8 cellular contexts compared by ENCODE assay signal in the genomic region with DNA sequence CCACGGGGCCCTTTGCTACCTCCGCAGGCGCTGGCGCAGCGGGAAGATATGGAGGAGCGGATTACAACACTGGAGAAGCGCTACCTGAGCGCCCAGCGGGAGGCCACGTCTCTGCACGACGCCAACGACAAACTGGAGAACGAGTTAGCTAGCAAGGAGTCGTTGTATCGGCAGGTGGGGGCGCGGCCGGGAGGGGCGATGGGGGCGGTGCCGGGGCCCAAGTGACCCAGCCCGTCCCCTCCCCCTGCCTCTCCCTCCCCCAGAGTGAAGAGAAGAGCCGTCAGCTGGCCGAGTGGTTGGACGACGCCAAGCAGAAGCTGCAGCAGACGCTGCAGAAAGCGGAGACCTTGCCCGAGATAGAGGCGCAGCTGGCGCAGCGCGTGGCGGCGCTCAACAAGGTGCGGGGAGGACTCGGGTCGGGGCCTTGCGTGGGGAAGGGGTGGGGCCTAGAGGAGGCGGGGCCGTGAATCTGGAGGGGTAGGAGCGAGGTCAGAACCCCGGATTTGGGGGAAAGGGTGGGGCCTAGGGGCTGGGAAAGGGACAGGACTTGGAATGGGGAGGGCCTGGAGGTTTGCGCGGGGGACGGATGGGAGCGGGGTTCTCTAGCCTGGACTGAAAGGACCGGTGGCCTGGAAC. TPM values are rescaled to one million over a fixed set of nuclear protein-coding genes. Genes with fewer than 3 reads are reported as not detected.
DNase-seq lines count a peak whose midpoint lies in the region; ATAC-seq and FAIRE-seq lines count a peak whose summit lies in the region.
"Had no signal": no experiment of that assay in that cellular context is flagged by ENCODE, and none has a peak within 500 bp of the region (broad histone marks: within the 10 kb centered on the region; RNA-seq: fewer than 3 reads in every experiment).

No MANE protein-coding gene starts in this region.

- H3K27me3 ChIP-seq in iPS-18a (ENCODE audit: control insufficient read depth, insufficient read depth, low read length): no peaks in the 10 kb centered on the region

- no peak for FAIRE-seq in frontal cortex (lab: Jason Lieb, UNC)

- no peaks in the 10 kb centered on the region for H3K36me3 Mint-ChIP-seq in activated T-helper 2 cell treated with anti-CD3 and anti-CD28 coated beads, Interferon-gamma antibody, Interleukin-2, Interleukin-4, amounts not matched to agents 10 μg/mL and 5 μg/mL and 100 μg/mL, durations not matched to agents 14 hours and 24 hours and 36 hours (ENCODE audit: low read depth)
- H3K36me3 Mint-ChIP-seq in stimulated activated effector memory CD8-positive, alpha-beta T cell treated with anti-CD3 and anti-CD28 coated beads, Interleukin-12 subunit alpha, Interleukin-12 subunit beta, amount 100 ng/mL, for 72 hours: peaks cover 10% of the 10 kb centered on the region

- DNase-seq in NCI-H1105 (lab: John Stamatoyannopoulos, UW): peak; percentile 69
- no peak for DNase-seq in activated T-helper 2 cell treated with anti-CD3 and anti-CD28 coated beads, Interferon-gamma antibody, Interleukin-2, Interleukin-4, amounts not matched to agents 10 μg/mL and 5 μg/mL and 100 μg/mL, durations not matched to agents 14 hours and 24 hours and 36 hours (ENCODE audit: low spot score)
- no peak for DNase-seq in stimulated activated effector memory CD8-positive, alpha-beta T cell treated with anti-CD3 and anti-CD28 coated beads, Interleukin-12 subunit alpha, Interleukin-12 subunit beta, amount 100 ng/mL, for 72 hours (ENCODE audit: low spot score in 2 of 2)
- DNase-seq in AG08396 (ENCODE audit: low spot score): no peak
- no peak for DNase-seq in frontal cortex (ENCODE audit: low spot score in 2 of 2)

- H3K36me3 ChIP-seq in iPS-18a (ENCODE audit: control insufficient read depth, low read depth, low read length): no peaks in the 10 kb centered on the region

- H3K27ac Mint-ChIP-seq in activated T-helper 2 cell treated with anti-CD3 and anti-CD28 coated beads, Interferon-gamma antibody, Interleukin-2, Interleukin-4, amounts not matched to agents 10 μg/mL and 5 μg/mL and 100 μg/mL, durations not matched to agents 14 hours and 24 hours and 36 hours: no peak overlapping the region
- no peak overlapping the region for H3K27ac Mint-ChIP-seq in stimulated activated effector memory CD8-positive, alpha-beta T cell treated with anti-CD3 and anti-CD28 coated beads, Interleukin-12 subunit alpha, Interleukin-12 subunit beta, amount 100 ng/mL, for 72 hours

- peak; percentile 47 for ATAC-seq in stimulated activated effector memory CD8-positive, alpha-beta T cell treated with anti-CD3 and anti-CD28 coated beads, Interleukin-12 subunit alpha, Interleukin-12 subunit beta, amount 100 ng/mL, for 72 hours
- ATAC-seq in HG03432 (IDR thresholded peaks at IDR 0.05; ENCODE audit: unreplicated experiment): no peak

- no peak overlapping the region for H3K9ac ChIP-seq in iPS-18a (ENCODE audit: low read length)

- peak overlapping the region; percentile 27 for H3K4me3 ChIP-seq in iPS-18a (ENCODE audit: low read length)

- no peaks in the 10 kb centered on the region for H3K27me3 Mint-ChIP-seq in activated T-helper 2 cell treated with anti-CD3 and anti-CD28 coated beads, Interferon-gamma antibody, Interleukin-2, Interleukin-4, amounts not matched to agents 10 μg/mL and 5 μg/mL and 100 μg/mL, durations not matched to agents 14 hours and 24 hours and 36 hours (ENCODE audit: low read depth)

- peaks cover 13% of the 10 kb centered on the region for H3K4me1 ChIP-seq in iPS-18a (ENCODE audit: control insufficient read depth, low read depth, low read length)

- no peak overlapping the region for H3K27ac ChIP-seq in iPS-18a (ENCODE audit: low read length)
- H3K27ac ChIP-seq: epithelial cell of prostate had no signal

- peak overlapping the region; percentile 77 for H3K4me3 Mint-ChIP-seq in activated T-helper 2 cell treated with anti-CD3 and anti-CD28 coated beads, Interferon-gamma antibody, Interleukin-2, Interleukin-4, amounts not matched to agents 10 μg/mL and 5 μg/mL and 100 μg/mL, durations not matched to agents 14 hours and 24 hours and 36 hours (ENCODE audit: low read depth)
- peak overlapping the region; percentile 65 for H3K4me3 Mint-ChIP-seq in stimulated activated effector memory CD8-positive, alpha-beta T cell treated with anti-CD3 and anti-CD28 coated beads, Interleukin-12 subunit alpha, Interleukin-12 subunit beta, amount 100 ng/mL, for 72 hours

- no peaks in the 10 kb centered on the region for H3K9me3 ChIP-seq in iPS-18a (ENCODE audit: control insufficient read depth, low read depth, low read length)

- intact Hi-C loops in activated T-helper 2 cell treated with anti-CD3 and anti-CD28 coated beads, Interferon-gamma antibody, Interleukin-2, Interleukin-4, amounts not matched to agents 10 μg/mL and 5 μg/mL and 100 μg/mL, durations not matched to agents 14 hours and 24 hours and 36 hours (cut with micrococcal nuclease): no loop called here

- H3K9me3 Mint-ChIP-seq in activated T-helper 2 cell treated with anti-CD3 and anti-CD28 coated beads, Interferon-gamma antibody, Interleukin-2, Interleukin-4, amounts not matched to agents 10 μg/mL and 5 μg/mL and 100 μg/mL, durations not matched to agents 14 hours and 24 hours and 36 hours: no peaks in the 10 kb centered on the region
- no peaks in the 10 kb centered on the region for H3K9me3 Mint-ChIP-seq in stimulated activated effector memory CD8-positive, alpha-beta T cell treated with anti-CD3 and anti-CD28 coated beads, Interleukin-12 subunit alpha, Interleukin-12 subunit beta, amount 100 ng/mL, for 72 hours

- peaks cover 18% of the 10 kb centered on the region for H3K4me1 Mint-ChIP-seq in activated T-helper 2 cell treated with anti-CD3 and anti-CD28 coated beads, Interferon-gamma antibody, Interleukin-2, Interleukin-4, amounts not matched to agents 10 μg/mL and 5 μg/mL and 100 μg/mL, durations not matched to agents 14 hours and 24 hours and 36 hours (ENCODE audit: low read depth)
- H3K4me1 Mint-ChIP-seq in stimulated activated effector memory CD8-positive, alpha-beta T cell treated with anti-CD3 and anti-CD28 coated beads, Interleukin-12 subunit alpha, Interleukin-12 subunit beta, amount 100 ng/mL, for 72 hours: peaks cover 36% of the 10 kb centered on the region

RNA-seq across cellular contexts. Expression of a gene that starts 13.7 kb away (rescaled TPM):
- total RNA-seq in activated T-helper 2 cell treated with anti-CD3 and anti-CD28 coated beads, Interferon-gamma antibody, Interleukin-2, Interleukin-4, amounts not matched to agents 10 μg/mL and 5 μg/mL and 100 μg/mL, durations not matched to agents 14 hours and 24 hours and 36 hours: 3.6 and 5.0 TPM in 2 replicates
- 47.7 TPM for total RNA-seq in frontal cortex

RNA-seq across cellular contexts. Expression of a gene that starts 14.1 kb away (rescaled TPM):
- total RNA-seq in activated T-helper 2 cell treated with anti-CD3 and anti-CD28 coated beads, Interferon-gamma antibody, Interleukin-2, Interleukin-4, amounts not matched to agents 10 μg/mL and 5 μg/mL and 100 μg/mL, durations not matched to agents 14 hours and 24 hours and 36 hours: 1.7 and 2.3 TPM in 2 replicates
- total RNA-seq in frontal cortex: 1.2 TPM

RNA-seq across cellular contexts. Expression of a gene that starts 18.9 kb away (rescaled TPM):
- total RNA-seq in activated T-helper 2 cell treated with anti-CD3 and anti-CD28 coated beads, Interferon-gamma antibody, Interleukin-2, Interleukin-4, amounts not matched to agents 10 μg/mL and 5 μg/mL and 100 μg/mL, durations not matched to agents 14 hours and 24 hours and 36 hours: 5.9 and 7.7 TPM in 2 replicates
- 31.0 TPM for total RNA-seq in frontal cortex

RNA-seq across cellular contexts. Expression of a gene that starts 22.1 kb away (rescaled TPM):
- total RNA-seq in activated T-helper 2 cell treated with anti-CD3 and anti-CD28 coated beads, Interferon-gamma antibody, Interleukin-2, Interleukin-4, amounts not matched to agents 10 μg/mL and 5 μg/mL and 100 μg/mL, durations not matched to agents 14 hours and 24 hours and 36 hours: not detected in 2 replicates
- 0.41 TPM for total RNA-seq in frontal cortex

RNA-seq across cellular contexts. Expression of a gene that starts 24.5 kb away (rescaled TPM):
- 1.3 and 1.9 TPM in 2 replicates for total RNA-seq in activated T-helper 2 cell treated with anti-CD3 and anti-CD28 coated beads, Interferon-gamma antibody, Interleukin-2, Interleukin-4, amounts not matched to agents 10 μg/mL and 5 μg/mL and 100 μg/mL, durations not matched to agents 14 hours and 24 hours and 36 hours
- total RNA-seq in frontal cortex: 4.1 TPM
